ENCODE assay signal across 20 cellular contexts in genomic region chr12:15919491-15919890, GRCh38.
"Had no signal": no experiment of that assay in that cellular context is flagged by ENCODE, and none has a peak within 500 bp of the region (broad histone marks: within the 10 kb centered on the region; RNA-seq: fewer than 3 reads in every experiment).

No MANE protein-coding gene starts in this region.

- H3K9me3 ChIP-seq: body of pancreas, lower lobe of right lung, right atrium auricular region, upper lobe of right lung had no signal

- ATAC-seq: activated CD4-positive, alpha-beta T cell treated with anti-CD3 and anti-CD28 coated beads for 36 hours; activated CD8-positive, alpha-beta memory T cell treated with anti-CD3 and anti-CD28 coated beads, Interleukin-2, amount 10 ng/mL, durations not matched to agents 7 days and 5 days; body of pancreas; foreskin keratinocyte; lower lobe of right lung; upper lobe of right lung had no signal

- DNase-seq: activated CD4-positive, alpha-beta memory T cell treated with anti-CD3 and anti-CD28 coated beads for 36 hours; activated CD4-positive, alpha-beta T cell treated with anti-CD3 and anti-CD28 coated beads for 36 hours; activated CD8-positive, alpha-beta memory T cell treated with anti-CD3 and anti-CD28 coated beads, Interleukin-2, amount 10 ng/mL, durations not matched to agents 7 days and 5 days; activated T-cell treated with anti-CD3 and anti-CD28 coated beads, Interleukin-2, amount 50 U/mL, for 24 hours; body of pancreas; foreskin keratinocyte; head of caudate nucleus; kidney glomerular epithelial cell; lower lobe of right lung; midbrain; naive B cell; stimulated activated CD4-positive, alpha-beta T cell treated with anti-CD3 and anti-CD28 coated beads, Interleukin-4, amount 100 ng/mL, for 24 hours; stimulated activated naive CD4-positive, alpha-beta T cell; upper lobe of right lung had no signal

- H3K27me3 Mint-ChIP-seq: activated CD4-positive, alpha-beta memory T cell treated with anti-CD3 and anti-CD28 coated beads for 36 hours; activated CD4-positive, alpha-beta T cell treated with anti-CD3 and anti-CD28 coated beads for 36 hours; activated CD8-positive, alpha-beta memory T cell treated with anti-CD3 and anti-CD28 coated beads, Interleukin-2, amount 10 ng/mL, durations not matched to agents 7 days and 5 days; activated naive CD4-positive, alpha-beta T cell treated with anti-CD3 and anti-CD28 coated beads, Interleukin-2, amount 50 U/mL, for 24 hours; activated T-cell treated with anti-CD3 and anti-CD28 coated beads, Interleukin-2, amount 50 U/mL, for 24 hours; central memory CD8-positive, alpha-beta T cell; naive B cell had no signal

- H3K4me3 Mint-ChIP-seq: activated CD4-positive, alpha-beta memory T cell treated with anti-CD3 and anti-CD28 coated beads for 36 hours; activated CD4-positive, alpha-beta T cell treated with anti-CD3 and anti-CD28 coated beads for 36 hours; activated CD8-positive, alpha-beta memory T cell treated with anti-CD3 and anti-CD28 coated beads, Interleukin-2, amount 10 ng/mL, durations not matched to agents 7 days and 5 days; activated naive CD4-positive, alpha-beta T cell treated with anti-CD3 and anti-CD28 coated beads, Interleukin-2, amount 50 U/mL, for 24 hours; activated T-cell treated with anti-CD3 and anti-CD28 coated beads, Interleukin-2, amount 50 U/mL, for 24 hours; central memory CD8-positive, alpha-beta T cell; naive B cell; T-helper 1 cell treated with Interleukin-12 subunit alpha and Interleukin-12 subunit beta and Interleukin-4 antibody, amounts not matched to agents 30 μg/mL and 1 μg/mL, for 36 hours had no signal

- H3K4me3 ChIP-seq: body of pancreas, coronary artery, lower lobe of right lung, right atrium auricular region, skin epidermis, upper lobe of right lung had no signal

- H3K27ac Mint-ChIP-seq: activated CD4-positive, alpha-beta memory T cell treated with anti-CD3 and anti-CD28 coated beads for 36 hours; activated CD4-positive, alpha-beta T cell treated with anti-CD3 and anti-CD28 coated beads for 36 hours; activated CD8-positive, alpha-beta memory T cell treated with anti-CD3 and anti-CD28 coated beads, Interleukin-2, amount 10 ng/mL, durations not matched to agents 7 days and 5 days; activated naive CD4-positive, alpha-beta T cell treated with anti-CD3 and anti-CD28 coated beads, Interleukin-2, amount 50 U/mL, for 24 hours; activated T-cell treated with anti-CD3 and anti-CD28 coated beads, Interleukin-2, amount 50 U/mL, for 24 hours; T-helper 1 cell treated with Interleukin-12 subunit alpha and Interleukin-12 subunit beta and Interleukin-4 antibody, amounts not matched to agents 30 μg/mL and 1 μg/mL, for 36 hours had no signal

- H3K9me3 Mint-ChIP-seq: activated T-cell treated with anti-CD3 and anti-CD28 coated beads, Interleukin-2, amount 50 U/mL, for 24 hours; central memory CD8-positive, alpha-beta T cell; T-helper 1 cell treated with Interleukin-12 subunit alpha and Interleukin-12 subunit beta and Interleukin-4 antibody, amounts not matched to agents 30 μg/mL and 1 μg/mL, for 36 hours had no signal

- H3K27ac ChIP-seq: body of pancreas, coronary artery, foreskin keratinocyte, lower lobe of right lung, right atrium auricular region, skin epidermis, upper lobe of right lung had no signal

- H3K4me1 ChIP-seq: foreskin keratinocyte, lower lobe of right lung, right atrium auricular region, upper lobe of right lung had no signal

- H3K36me3 ChIP-seq: lower lobe of right lung, right atrium auricular region, upper lobe of right lung had no signal

- H3K4me1 Mint-ChIP-seq: activated CD8-positive, alpha-beta memory T cell treated with anti-CD3 and anti-CD28 coated beads, Interleukin-2, amount 10 ng/mL, durations not matched to agents 7 days and 5 days had no signal

- H3K27me3 ChIP-seq: body of pancreas, foreskin keratinocyte, right atrium auricular region, upper lobe of right lung had no signal
